In the genomic region with DNA sequence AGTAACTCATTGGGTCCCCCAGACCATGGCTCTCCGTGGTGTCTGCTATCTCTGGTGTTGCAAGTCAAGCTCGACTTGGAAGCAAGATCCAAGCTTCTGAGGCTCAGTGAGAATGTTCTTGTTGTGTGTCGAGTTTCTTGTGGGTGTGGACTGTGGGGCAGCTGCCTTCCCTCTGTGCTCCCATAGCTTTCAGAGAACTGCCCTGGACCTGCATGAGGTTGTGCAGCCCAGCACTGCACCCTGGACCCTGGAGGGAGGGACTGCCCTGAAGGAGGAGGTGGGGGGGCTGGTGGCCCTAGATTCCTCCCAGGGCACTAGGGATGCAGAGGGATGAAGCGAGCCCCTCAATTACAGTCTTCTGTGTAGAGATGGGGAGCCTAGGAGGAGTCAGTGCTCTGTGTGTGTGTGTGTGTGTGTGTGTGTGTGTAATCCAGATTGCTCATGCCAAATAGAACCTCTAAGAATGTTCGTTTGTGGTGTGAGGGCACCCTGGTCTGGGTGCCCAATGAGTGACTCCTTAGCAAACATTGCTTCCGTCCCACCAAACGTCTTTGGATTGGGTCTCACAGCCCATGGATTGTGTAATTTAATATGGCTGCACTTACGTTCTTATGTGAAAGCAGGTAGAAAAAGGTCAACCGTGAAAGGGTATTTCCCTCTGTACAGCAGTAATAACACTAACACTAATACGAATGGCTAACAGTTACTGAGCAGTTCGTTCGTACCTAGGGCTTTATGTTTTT, we compare ENCODE assay signal across 8 cellular contexts.
DNase-seq lines count a peak whose midpoint lies in the region; ATAC-seq lines count a peak whose summit lies in the region.

No MANE protein-coding gene starts in this region.

- no peak overlapping the region for H3K9ac ChIP-seq in mesendoderm (ENCODE audit: low read length)

- peak; percentile 51 for ATAC-seq in HG02610 (IDR thresholded peaks at IDR 0.05; ENCODE audit: unreplicated experiment)
- no peak for ATAC-seq in HG03045 (IDR thresholded peaks at IDR 0.05; ENCODE audit: unreplicated experiment)
- no peak for ATAC-seq in HG02840 (IDR thresholded peaks at IDR 0.05; ENCODE audit: low FRiP score, unreplicated experiment)

- no peaks in the 10 kb centered on the region for H3K36me3 ChIP-seq in mesendoderm (ENCODE audit: control insufficient read depth, insufficient read depth, low read length)

- H3K27me3 ChIP-seq in mesendoderm (ENCODE audit: insufficient read depth, low read length, poor library complexity) = no peaks in the 10 kb centered on the region

- no peak overlapping the region for H3K18ac ChIP-seq in mesendoderm (ENCODE audit: low read length)

- no peaks in the 10 kb centered on the region for H3K79me2 ChIP-seq in mesendoderm (ENCODE audit: control insufficient read depth, insufficient read depth, low read length)

- H3K4me1 ChIP-seq in mesendoderm (ENCODE audit: control insufficient read depth, low read depth, low read length) = no peaks in the 10 kb centered on the region

- no peak overlapping the region for H4K5ac ChIP-seq in mesendoderm (ENCODE audit: low read length)

- no peak overlapping the region for H3K56ac ChIP-seq in mesendoderm (ENCODE audit: low read length)

- peak; percentile 5 for DNase-seq in EH (ENCODE audit: low read depth)
- DNase-seq in SIG-M5 treated with dmso at 0.1 percent for 504 hours (lab: John Stamatoyannopoulos, UW; ENCODE audit: unreplicated experiment) = peak; percentile 87
- DNase-seq in mesendoderm = no peak
- DNase-seq in NCI-H226 = no peak
- DNase-seq in globus pallidus (ENCODE audit: low spot score) = no peak

- no peak overlapping the region for H3K4me3 ChIP-seq in mesendoderm (ENCODE audit: low read length)

- no peak overlapping the region for H2BK120ac ChIP-seq in mesendoderm (ENCODE audit: low read depth, low read length)

- no peaks in the 10 kb centered on the region for H3K79me1 ChIP-seq in mesendoderm (ENCODE audit: low read length)

- H2BK15ac ChIP-seq in mesendoderm (replicated peaks; ENCODE audit: low read depth) = no peak overlapping the region

- no peak overlapping the region for H3K4me2 ChIP-seq in mesendoderm (ENCODE audit: low read length)

- H3K27ac ChIP-seq in mesendoderm (ENCODE audit: low read depth, low read length) = no peak overlapping the region

- H4K8ac ChIP-seq in mesendoderm (ENCODE audit: low read depth, low read length) = no peak overlapping the region

- no peak overlapping the region for H2BK5ac ChIP-seq in mesendoderm (ENCODE audit: low read length)

- no peak overlapping the region for H3K4ac ChIP-seq in mesendoderm (ENCODE audit: low read depth, low read length)

- WGBS in mesendoderm (ENCODE audit: extremely low coverage, insufficient coverage, low lambda C conversion rate) = no CpG with 5 or more reads among the region's 12 CpGs

- H3K23ac ChIP-seq in mesendoderm (ENCODE audit: low read length) = peak overlapping the region; percentile 48

- H2AK5ac ChIP-seq in mesendoderm (ENCODE audit: low read length) = no peak overlapping the region

Comparison
In these comparisons a context has a peak if more than half of its experiments do, and no peak if none do; other contexts are left out.
1. DNase-seq: peak in EH (single experiment) and SIG-M5 treated with dmso at 0.1 percent for 504 hours (single experiment); none in mesendoderm (single experiment), NCI-H226 (single experiment) and globus pallidus (single experiment).